9 cellular contexts compared by ENCODE assay signal in the genomic region with DNA sequence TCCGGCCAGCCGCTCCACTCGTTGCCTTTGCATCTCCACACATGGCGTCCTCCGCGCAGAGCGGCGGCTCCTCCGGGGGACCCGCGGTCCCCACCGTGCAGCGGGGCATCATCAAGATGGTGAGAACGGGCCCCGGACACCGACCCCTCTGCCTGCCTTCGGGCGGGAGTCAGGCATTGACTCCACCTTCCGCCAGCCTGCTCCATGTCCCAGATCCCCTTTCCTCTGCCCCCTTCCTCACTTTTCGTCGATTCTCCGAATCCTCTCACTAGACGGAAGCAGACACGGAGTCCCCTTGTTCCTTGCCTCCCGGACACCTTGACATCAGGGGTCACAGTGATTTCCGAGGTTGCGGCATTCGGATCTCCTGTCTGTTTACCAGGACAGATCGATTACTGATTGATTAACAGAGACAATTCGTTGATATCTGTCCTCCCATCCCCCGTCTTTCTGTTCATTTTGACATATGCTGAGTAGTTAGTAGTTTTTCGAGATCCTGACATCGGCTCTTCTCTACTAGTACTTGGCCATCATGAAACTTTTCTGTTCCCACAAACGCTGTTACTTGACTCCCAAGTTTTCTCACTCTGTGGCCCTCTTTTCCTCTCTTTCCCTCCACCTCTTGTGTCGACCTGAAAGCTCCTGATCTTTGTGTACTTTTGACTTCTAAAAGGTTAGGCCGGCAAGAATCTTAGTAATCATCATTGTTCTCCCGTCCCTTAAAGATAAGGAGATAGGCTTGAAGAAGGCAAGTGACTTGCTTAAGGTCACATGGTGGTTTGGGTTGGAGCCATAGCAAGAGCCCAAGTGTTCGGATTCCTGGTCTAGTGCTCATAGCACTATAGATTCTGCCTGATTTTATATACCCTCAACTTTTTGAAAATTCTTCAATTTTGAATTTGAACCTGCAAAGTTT. TPM values are rescaled to one million over a fixed set of nuclear protein-coding genes. Genes with fewer than 3 reads are reported as not detected.
DNase-seq lines count a peak whose midpoint lies in the region; ATAC-seq, FAIRE-seq and TF ChIP-seq lines count a peak whose summit lies in the region.
"Had no signal": no experiment of that assay in that cellular context is flagged by ENCODE, and none has a peak within 500 bp of the region (broad histone marks: within the 10 kb centered on the region; RNA-seq: fewer than 3 reads in every experiment).

No MANE protein-coding gene starts in this region.

- peak overlapping the region; percentile 69 for H3K27ac ChIP-seq in CD4-positive, alpha-beta T cell (ENCODE audit: low read depth, low read length)
- peak overlapping the region; percentile 92 for H3K27ac ChIP-seq in GM12878 (ENCODE audit: control insufficient read depth, insufficient read depth)
- H3K27ac ChIP-seq in liver (ENCODE audit: low read depth in 1 of 2, low read length in 2 of 2): peak overlapping the region; percentile 84 to 86
- peak overlapping the region; percentile 88 to 98 (median 92) for H3K27ac ChIP-seq in upper lobe of left lung

- no peaks in the 10 kb centered on the region for H3K27me3 Mint-ChIP-seq in CD4-positive, alpha-beta T cell

- H3K4me3 ChIP-seq in GM12878 (peak overlapping the region; percentile 89), liver (ENCODE audit: low read depth in 1 of 3, low read length in 3 of 3) (peak overlapping the region; percentile 77 to 91 (median 90)), upper lobe of left lung (peak overlapping the region; percentile 77 to 99 (median 88))

- SMC1A ChIA-PET in GM12878 (lab: Charles Lee; ENCODE audit: uncharacterized antibody, unreplicated experiment): interaction anchor here (0.6 to 1.6 kb wide), 4 partner anchors 9 to 305 kb away, joined by 3 to 4 read pairs (median 3); no protein-coding TSS in a partner anchor

- TF ChIP-seq EP300 in GM12878 (IDR thresholded peaks at IDR 0.05; ENCODE audit: borderline replicate concordance in 1 of 2, control insufficient read depth in 1 of 2, low read depth in 2 of 2, low read length in 2 of 2): no peak
- no peak for TF ChIP-seq EP300 in upper lobe of left lung (IDR thresholded peaks at IDR 0.05)

- peak; percentile 14 for ATAC-seq in CD4-positive, alpha-beta T cell (ENCODE audit: poor library complexity)
- ATAC-seq in GM19468 (IDR thresholded peaks at IDR 0.05; ENCODE audit: extremely low read depth, unreplicated experiment): peak; percentile 0
- peak; percentile 24 for ATAC-seq in GM12878
- ATAC-seq in upper lobe of left lung (ENCODE audit: low FRiP score in 2 of 2): peak; percentile 2 to 39

- peak overlapping the region; percentile 94 for H2AFZ ChIP-seq in GM12878 (ENCODE audit: control insufficient read depth, low read depth, low read length)

- DNase-seq in CD4-positive, alpha-beta T cell: no peak
- DNase-seq in Kasumi-1 (lab: John Stamatoyannopoulos, UW) (peak; percentile 24 to 42), GM12878 (ENCODE audit: low read depth, low spot score) (no peak), upper lobe of left lung (no peak), D721Med (ENCODE audit: insufficient read length, low spot score) (no peak), NCI-H345 treated with DMSO at 0.1 percent for 48 hours (lab: John Stamatoyannopoulos, UW; ENCODE audit: unreplicated experiment) (no peak)

- FAIRE-seq in GM12878 (lab: Jason Lieb, UNC) (no peak), D721Med (lab: Jason Lieb, UNC) (no peak)

- CTCF ChIA-PET in CD4-positive, alpha-beta T cell (lab: Charles Lee): no interaction called here
- CTCF ChIA-PET in GM12878 (lab: Yijun Ruan, JAX): interaction anchor here (1.3 kb wide), 1 partner anchor 9 kb away, joined by 4 read pairs; no protein-coding TSS in a partner anchor

- peaks cover 61% of the 10 kb centered on the region for H3K79me2 ChIP-seq in GM12878 (ENCODE audit: control insufficient read depth, insufficient read depth, low read length)

- H3K27me3 ChIP-seq in CD4-positive, alpha-beta T cell (ENCODE audit: control insufficient read depth, insufficient read depth, low read length): no peaks in the 10 kb centered on the region
- H3K27me3 ChIP-seq in GM12878 (replicated peaks in 1 of 2; ENCODE audit: control insufficient read depth in 2 of 2, insufficient read depth in 2 of 2, low read length in 1 of 2) (no peaks in the 10 kb centered on the region), liver (ENCODE audit: control insufficient read depth in 4 of 4, insufficient read depth in 4 of 4, low read length in 3 of 4) (no peaks in the 10 kb centered on the region), upper lobe of left lung (no peaks in the 10 kb centered on the region)

- POLR2A ChIA-PET in CD4-positive, alpha-beta T cell (lab: Charles Lee): interaction anchor here (1.0 to 2.9 kb wide), 3 partner anchors 64 to 67 kb away, joined by 6 to 21 read pairs (median 16); partner anchors contain the start of genes ARF5 and GCC1
- POLR2A ChIA-PET in GM12878 (lab: Charles Lee): no interaction called here

- no peak for TF ChIP-seq POLR2A in GM12878 (IDR thresholded peaks at IDR 0.05; ENCODE audit: low read depth, low read length)
- no peak for TF ChIP-seq POLR2A in upper lobe of left lung (IDR thresholded peaks at IDR 0.05)

- in situ Hi-C loops in GM12878 (cut with MboI): no loop called here

- intact Hi-C loops in CD4-positive, alpha-beta T cell (cut with DNase I, micrococcal nuclease): loop anchor here (5.0 to 10.0 kb wide), 7 partner anchors 258 to 1402 kb away; partner anchors contain the start of genes ZNF800 (in 2 of the 2), ATP6V1F (in 1 of the 2), CALU (in 1 of the 2) and IMPDH1 (in 1 of the 2)
- intact Hi-C loops in GM12878 (cut with micrococcal nuclease; ENCODE audit: unreplicated experiment): loop anchor here (2.0 to 5.0 kb wide), 2 partner anchors 64 to 260 kb away; partner anchors contain the start of genes ARF5 and ZNF800

- TF ChIP-seq CTCF in CD4-positive, alpha-beta T cell (IDR thresholded peaks at IDR 0.05): no peak
- TF ChIP-seq CTCF in GM12878 (IDR thresholded peaks at IDR 0.05 in 2 of 3, conservative IDR thresholded peaks at IDR 0.05 in 1 of 3; ENCODE audit: control insufficient read depth in 2 of 3, extremely low read depth in 1 of 3, insufficient read depth in 1 of 3, low read depth in 3 of 3, low read length in 3 of 3): no peak
- no peak for TF ChIP-seq CTCF in liver (IDR thresholded peaks at IDR 0.05; ENCODE audit: low read depth, low read length, missing input control)
- TF ChIP-seq CTCF in upper lobe of left lung (IDR thresholded peaks at IDR 0.05): peak in 1 of 6 experiments; percentile 0
- TF ChIP-seq CTCF in D721Med (IDR thresholded peaks at IDR 0.05; ENCODE audit: insufficient read depth, missing control alignments): no peak

- H3K36me3 Mint-ChIP-seq in CD4-positive, alpha-beta T cell (ENCODE audit: low read depth): peaks cover 34% of the 10 kb centered on the region

- peak overlapping the region; percentile 93 for H3K4me3 Mint-ChIP-seq in CD4-positive, alpha-beta T cell

- H3K4me2 ChIP-seq in GM12878 (ENCODE audit: control insufficient read depth, insufficient read depth): peak overlapping the region; percentile 85

- peaks cover 62% of the 10 kb centered on the region for H3K4me1 Mint-ChIP-seq in CD4-positive, alpha-beta T cell (ENCODE audit: low read depth)

- no peak for TF ChIP-seq RAD21 in GM12878 (IDR thresholded peaks at IDR 0.05; ENCODE audit: insufficient read depth, low read depth, low read length)
- no peak for TF ChIP-seq RAD21 in liver (IDR thresholded peaks at IDR 0.05)

- peaks cover 0 to 11% of the 10 kb centered on the region in 2 experiments; a peak in 2 of 4 replicates for H3K36me3 ChIP-seq in GM12878 (ENCODE audit: control insufficient read depth in 2 of 2, insufficient read depth in 2 of 2, low read length in 1 of 2)
- H3K36me3 ChIP-seq in liver (ENCODE audit: control insufficient read depth in 4 of 4, insufficient read depth in 3 of 4, low read depth in 1 of 4, low read length in 3 of 4): peaks cover 0 to 6% (median 0%) of the 10 kb centered on the region in 4 donors
- peaks cover 0 to 12% (median 0%) of the 10 kb centered on the region in 4 donors for H3K36me3 ChIP-seq in upper lobe of left lung

- peaks cover 5% of the 10 kb centered on the region; the same call in 1 of the 2 replicates for H4K20me1 ChIP-seq in GM12878 (ENCODE audit: control insufficient read depth, insufficient read depth)

- H3K9ac ChIP-seq in GM12878 (ENCODE audit: control insufficient read depth, insufficient read depth, low read length) (peak overlapping the region; percentile 93), liver (ENCODE audit: low read depth in 1 of 2, low read length in 2 of 2) (peak overlapping the region; percentile 66 to 80)

- RAD21 ChIA-PET in GM12878 (lab: Charles Lee; ENCODE audit: unreplicated experiment): interaction anchor here (1.3 kb wide), 1 partner anchor 18 kb away, joined by 3 read pairs; no protein-coding TSS in a partner anchor

- no peaks in the 10 kb centered on the region for H3K9me3 Mint-ChIP-seq in CD4-positive, alpha-beta T cell

- WGBS in GM12878 (ENCODE audit: insufficient coverage, insufficient replicate concordance, low lambda C conversion rate, missing lambda C conversion rate): under 1% methylated on average over 38 of the region's 38 CpGs
- WGBS in liver: under 1% methylated on average over 38 of the region's 38 CpGs
- 3% methylated on average over 37 to 38 of the region's 38 CpGs for WGBS in upper lobe of left lung, 2 donors

- no peaks in the 10 kb centered on the region for H3K9me3 ChIP-seq in CD4-positive, alpha-beta T cell (ENCODE audit: control insufficient read depth, low read length)
- H3K9me3 ChIP-seq in GM12878 (replicated peaks; ENCODE audit: control insufficient read depth, insufficient read depth, low read length): no peaks in the 10 kb centered on the region
- no peaks in the 10 kb centered on the region for H3K9me3 ChIP-seq in liver (ENCODE audit: control insufficient read depth in 4 of 4, low read length in 3 of 4)
- no peaks in the 10 kb centered on the region for H3K9me3 ChIP-seq in upper lobe of left lung

- H3K4me1 ChIP-seq in GM12878 (ENCODE audit: control insufficient read depth, insufficient read depth, low read length) (peaks cover 14% of the 10 kb centered on the region), liver (ENCODE audit: control insufficient read depth in 4 of 4, insufficient read depth in 4 of 4, low read length in 3 of 4) (peaks cover 8 to 39% (median 23%) of the 10 kb centered on the region in 4 donors), upper lobe of left lung (peaks cover 20 to 44% (median 26%) of the 10 kb centered on the region in 4 donors)

- no TSS peak for BruUV-seq in GM12878 (replicated peaks; lab: Mats Ljungman, UMichigan)

- no peak overlapping the region for H3K27ac Mint-ChIP-seq in CD4-positive, alpha-beta T cell

RNA-seq across cellular contexts. Expression of gene SND1, which starts 0.6 kb away (rescaled TPM):
- total RNA-seq in CD4-positive, alpha-beta T cell: 100 to 1,000 TPM; 104 to 113 TPM
- total RNA-seq in GM12878 (2013; cell fraction: nucleolus; rRNA removed): 424 and 437 TPM in 2 replicates
- total RNA-seq in GM12878 (2014; rRNA removed) (172 and 173 TPM in 2 replicates), GM12878 (2014; rRNA removed; fragmentation: Illumina TruSeq; extraction: Trizol) (137 and 139 TPM in 2 replicates), GM12878 (2021) (269 and 270 TPM in 2 replicates), liver (100 to 1,000 TPM in 1 of 2 donors, 10 to 100 TPM in 1; 73.9 to 214 TPM), upper lobe of left lung (100 to 1,000 TPM; 107 to 167 (median 121) TPM)
- polyA plus RNA-seq in GM12878 (2011; ENCODE audit: low read depth): 112 TPM
- polyA plus RNA-seq in GM12878 (2011; rRNA removed) (130 and 139 TPM in 2 replicates), GM12878 (2014; fragmentation: Illumina TruSeq; extraction: Trizol) (152 and 163 TPM in 2 replicates), GM12878 (2014; fragmentation: Nextera tagmentation; extraction: Ambion mirVana) (10 to 100 TPM; 52.4 to 70.0 TPM), GM12878 (2014; rRNA removed) (138 and 161 TPM in 2 replicates), GM12878 (2016; fragmentation: Nextera tagmentation; extraction: Ambion mirVana) (100 to 1,000 TPM; 214 to 230 TPM), liver (10 to 100 TPM; 59.4 to 94.3 TPM)
- polyA plus RNA-seq in GM12878 (2011; cell fraction: cytosol; rRNA removed): 129 and 148 TPM in 2 replicates
- polyA plus RNA-seq in GM12878 (2011; cell fraction: nucleus; rRNA removed): 132 and 140 TPM in 2 replicates
- 186 and 194 TPM in 2 replicates for polyA plus RNA-seq in GM12878 (2012)
- polyA minus RNA-seq in GM12878 (2011; rRNA and poly(A)+ RNA removed): 228 and 274 TPM in 2 replicates
- 87.9 and 101 TPM in 2 replicates for polyA minus RNA-seq in GM12878 (2011; cell fraction: cytosol; rRNA and poly(A)+ RNA removed)
- polyA minus RNA-seq in GM12878 (2011; cell fraction: nucleus; rRNA and poly(A)+ RNA removed): 129 and 207 TPM in 2 replicates

RNA-seq across cellular contexts. Expression of gene PAX4, which starts 34.6 kb away (rescaled TPM):
- not detected for total RNA-seq in CD4-positive, alpha-beta T cell
- total RNA-seq in GM12878 (2013; cell fraction: nucleolus; rRNA removed): not detected in 2 replicates
- total RNA-seq in GM12878 (2014; rRNA removed) (not detected in 2 replicates), GM12878 (2014; rRNA removed; fragmentation: Illumina TruSeq; extraction: Trizol) (not detected in 2 replicates), GM12878 (2021) (not detected in 2 replicates), liver (not detected), upper lobe of left lung (not detected)
- not detected for polyA plus RNA-seq in GM12878 (2011; ENCODE audit: low read depth)
- polyA plus RNA-seq in GM12878 (2011; rRNA removed) (0.14 and 0.27 TPM in 2 replicates), GM12878 (2014; fragmentation: Illumina TruSeq; extraction: Trizol) (not detected in 2 replicates), GM12878 (2014; fragmentation: Nextera tagmentation; extraction: Ambion mirVana) (not detected), GM12878 (2014; rRNA removed) (not detected in 2 replicates), GM12878 (2016; fragmentation: Nextera tagmentation; extraction: Ambion mirVana) (not detected), liver (not detected)
- 0.28 and 0.40 TPM in 2 replicates for polyA plus RNA-seq in GM12878 (2011; cell fraction: cytosol; rRNA removed)
- 2.4 and 3.0 TPM in 2 replicates for polyA plus RNA-seq in GM12878 (2011; cell fraction: nucleus; rRNA removed)
- polyA plus RNA-seq in GM12878 (2012): not detected in 2 replicates
- 0.37 and 0.46 TPM in 2 replicates for polyA minus RNA-seq in GM12878 (2011; rRNA and poly(A)+ RNA removed)
- not detected in 2 replicates for polyA minus RNA-seq in GM12878 (2011; cell fraction: cytosol; rRNA and poly(A)+ RNA removed)
- polyA minus RNA-seq in GM12878 (2011; cell fraction: nucleus; rRNA and poly(A)+ RNA removed): 0.36 and 0.57 TPM in 2 replicates
- total RNA-seq: T-helper 1 cell treated with Interleukin-12 subunit alpha and Interleukin-12 subunit beta and Interleukin-4 antibody, amounts not matched to agents 30 ng/mL and 1 ng/mL, for 36 hours had no signal

RNA-seq across cellular contexts. Expression of gene FSCN3, which starts 59.1 kb away (rescaled TPM):
- 1 to 10 TPM; 5.6 to 6.3 TPM for total RNA-seq in CD4-positive, alpha-beta T cell
- total RNA-seq in GM12878 (2013; cell fraction: nucleolus; rRNA removed): 3.2 and 3.3 TPM in 2 replicates
- total RNA-seq in GM12878 (2014; rRNA removed): 0.90 and 1.0 TPM in 2 replicates
- total RNA-seq in GM12878 (2014; rRNA removed; fragmentation: Illumina TruSeq; extraction: Trizol): 0.31 and 0.69 TPM in 2 replicates
- total RNA-seq in GM12878 (2021): 0.69 TPM in 1 of 2 replicates, not detected in the other
- polyA plus RNA-seq in GM12878 (2011; ENCODE audit: low read depth): not detected
- polyA plus RNA-seq in GM12878 (2011; rRNA removed): 0.48 and 0.60 TPM in 2 replicates
- polyA plus RNA-seq in GM12878 (2011; cell fraction: cytosol; rRNA removed): 0.38 and 0.60 TPM in 2 replicates
- polyA plus RNA-seq in GM12878 (2011; cell fraction: nucleus; rRNA removed): 0.37 and 0.78 TPM in 2 replicates
- polyA plus RNA-seq in GM12878 (2012): 0.27 TPM in 1 of 2 replicates, not detected in the other
- polyA plus RNA-seq in GM12878 (2014; fragmentation: Illumina TruSeq; extraction: Trizol): 0.73 TPM in 1 of 2 replicates, not detected in the other
- polyA plus RNA-seq in GM12878 (2014; fragmentation: Nextera tagmentation; extraction: Ambion mirVana): under 1 TPM in 1 of 2 experiments, not detected in 1; 0.29 TPM
- 0.58 and 1.1 TPM in 2 replicates for polyA plus RNA-seq in GM12878 (2014; rRNA removed)
- under 1 TPM in 1 of 2 experiments, not detected in 1; 0.28 TPM for polyA plus RNA-seq in GM12878 (2016; fragmentation: Nextera tagmentation; extraction: Ambion mirVana)
- 1.2 TPM in 2 replicates for polyA minus RNA-seq in GM12878 (2011; rRNA and poly(A)+ RNA removed)
- polyA minus RNA-seq in GM12878 (2011; cell fraction: cytosol; rRNA and poly(A)+ RNA removed): not detected in 2 replicates
- 1.7 and 2.1 TPM in 2 replicates for polyA minus RNA-seq in GM12878 (2011; cell fraction: nucleus; rRNA and poly(A)+ RNA removed)
- total RNA-seq in liver: under 1 TPM; 0.23 to 0.67 TPM
- polyA plus RNA-seq in liver: not detected
- total RNA-seq in upper lobe of left lung: 1 to 10 TPM in 4 of 6 donors, under 1 TPM in 1, not detected in 1; 0.97 to 4.6 (median 1.6) TPM

Comparison
In these comparisons a context has a peak if more than half of its experiments do, and no peak if none do; other contexts are left out.
1. DNase-seq: peak in Kasumi-1 (2 of 2); none in CD4-positive, alpha-beta T cell (0 of 10), GM12878 (single experiment), upper lobe of left lung (0 of 2), D721Med (single experiment) and NCI-H345 treated with DMSO at 0.1 percent for 48 hours (single experiment).
2. Peak in every context shown above with its lines, with median percentiles within 50 percentile points of each other: ATAC-seq, H3K27ac ChIP-seq and H3K4me3 ChIP-seq.